In genomic region chr11:114165326-114166230, GRCh38 we compare ENCODE assay signal across 11 cellular contexts.
DNase-seq lines count a peak whose midpoint lies in the region; ATAC-seq, FAIRE-seq and TF ChIP-seq lines count a peak whose summit lies in the region.
"Had no signal": no experiment of that assay in that cellular context is flagged by ENCODE, and none has a peak within 500 bp of the region (broad histone marks: within the 10 kb centered on the region; RNA-seq: fewer than 3 reads in every experiment).

No MANE protein-coding gene starts in this region.

- H3K4me3 Mint-ChIP-seq in CD14-positive monocyte, result no peak overlapping the region

- no peaks in the 10 kb centered on the region for H4K20me1 ChIP-seq in hepatocyte (ENCODE audit: insufficient read depth, poor library complexity, severe bottlenecking)

- intact Hi-C loops in CD14-positive monocyte (cut with micrococcal nuclease), result no loop called here

- H3K36me3 Mint-ChIP-seq in CD14-positive monocyte, result peaks cover 16% of the 10 kb centered on the region in 2 donors

- peaks cover 6 to 9% (median 6%) of the 10 kb centered on the region in 3 donors for H3K27me3 Mint-ChIP-seq in CD14-positive monocyte (ENCODE audit: low read depth in 3 of 3)

- 96% methylated on average over 7 of the region's 7 CpGs for WGBS in hepatocyte (ENCODE audit: low lambda C conversion rate, missing lambda C conversion rate)

- no peak for DNase-seq in CD14-positive monocyte (ENCODE audit: low spot score)
- no peak for DNase-seq in hepatocyte (ENCODE audit: low spot score)
- no peak for DNase-seq in HTR-8/SVneo (ENCODE audit: insufficient read length, low spot score)
- DNase-seq: activated gamma-delta T cell treated with Interleukin-2 at 50 U/mL for 16 hours, NCI-H187 treated with DMSO at 0.1 percent for 48 hours had no signal

- TF ChIP-seq CTCF in CD14-positive monocyte (IDR thresholded peaks at IDR 0.05) (no peak), VCaP (conservative IDR thresholded peaks at IDR 0.05) (no peak), hepatocyte (IDR thresholded peaks at IDR 0.05; ENCODE audit: poor library complexity) (no peak)

- H3K9me3 Mint-ChIP-seq in CD14-positive monocyte, result peaks cover 0 to 4% (median 1%) of the 10 kb centered on the region in 7 donors

- H3K27me3 ChIP-seq in hepatocyte, result no peaks in the 10 kb centered on the region
- H3K27me3 ChIP-seq in skeletal muscle tissue (ENCODE audit: control insufficient read depth in 3 of 3, insufficient read depth in 3 of 3, low read length in 3 of 3), result no peaks in the 10 kb centered on the region

- ATAC-seq in GM21390 (IDR thresholded peaks at IDR 0.05; ENCODE audit: unreplicated experiment), result no peak
- no peak for ATAC-seq in GM21515 (IDR thresholded peaks at IDR 0.05; ENCODE audit: unreplicated experiment)
- ATAC-seq in GM19328 (IDR thresholded peaks at IDR 0.05; ENCODE audit: unreplicated experiment), result no peak
- ATAC-seq: GM12878 had no signal

- peaks cover 49% of the 10 kb centered on the region for H3K79me2 ChIP-seq in hepatocyte

- peaks cover 94% of the 10 kb centered on the region for H3K4me1 Mint-ChIP-seq in CD14-positive monocyte

- no peaks in the 10 kb centered on the region for H3K9me3 ChIP-seq in hepatocyte (ENCODE audit: low read depth)
- no peaks in the 10 kb centered on the region for H3K9me3 ChIP-seq in skeletal muscle tissue (ENCODE audit: control insufficient read depth in 3 of 3, low read length in 3 of 3)

- no peaks in the 10 kb centered on the region for H3K36me3 ChIP-seq in hepatocyte (replicated peaks; ENCODE audit: insufficient read depth, low read depth)
- no peaks in the 10 kb centered on the region for H3K36me3 ChIP-seq in skeletal muscle tissue (ENCODE audit: control insufficient read depth in 3 of 3, insufficient read depth in 3 of 3, low read length in 3 of 3)

- no peak overlapping the region for H3K4me2 ChIP-seq in hepatocyte

- H3K4me3 ChIP-seq in hepatocyte (no peak overlapping the region), skeletal muscle tissue (ENCODE audit: low read length in 3 of 3) (peak overlapping the region; percentile 17 to 52 (median 25))
- H3K4me3 ChIP-seq: GM12878 had no signal

- H3K27ac ChIP-seq in VCaP (peak overlapping the region; percentile 100), hepatocyte (peak overlapping the region; percentile 96), skeletal muscle tissue (ENCODE audit: low read depth, low read length) (peak overlapping the region; percentile 99)

- no peaks in the 10 kb centered on the region for H3K9me2 ChIP-seq in hepatocyte (replicated peaks; ENCODE audit: insufficient read depth)

- H3K27ac Mint-ChIP-seq in CD14-positive monocyte, result peak overlapping the region in 5 of 7 donors; percentile 16 to 90 (median 66)

- FAIRE-seq in HTR-8/SVneo (lab: Jason Lieb, UNC), result no peak
- FAIRE-seq: GM12878 had no signal

- H3K4me1 ChIP-seq in hepatocyte (ENCODE audit: insufficient read depth) (peaks cover 90% of the 10 kb centered on the region), skeletal muscle tissue (ENCODE audit: control insufficient read depth in 3 of 3, insufficient read depth in 3 of 3, low read length in 3 of 3) (peaks cover 92 to 96% (median 93%) of the 10 kb centered on the region in 3 donors)

- peak overlapping the region; percentile 53 to 86 (median 82) for H3K9ac ChIP-seq in skeletal muscle tissue (ENCODE audit: low read depth in 1 of 3, low read length in 3 of 3)

- H2AFZ ChIP-seq in hepatocyte, result no peak overlapping the region
